16 cellular contexts compared by ENCODE assay signal in the genomic region with DNA sequence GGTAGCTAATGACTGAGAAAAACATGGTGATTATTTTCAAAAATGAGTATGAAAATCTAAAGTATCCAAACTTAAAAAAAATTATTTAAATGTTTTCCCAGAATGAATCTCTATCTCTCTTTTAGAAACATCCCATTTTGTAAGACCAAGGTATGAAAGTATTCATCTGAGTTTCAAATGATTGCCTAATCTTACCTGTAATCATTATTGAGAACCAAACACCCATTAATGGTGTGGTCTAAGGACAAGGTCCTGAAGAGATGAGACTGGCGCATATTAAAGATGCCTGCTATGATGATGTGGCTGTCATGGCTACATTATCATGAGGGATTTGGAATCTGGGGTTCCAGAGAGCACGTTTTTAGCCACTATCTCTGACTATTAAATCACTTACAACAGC.
A peak's percentile ranks its signal among the peaks of the same experiment; 100 is the strongest.
DNase-seq lines count a peak whose midpoint lies in the region; ATAC-seq, FAIRE-seq and TF ChIP-seq lines count a peak whose summit lies in the region.
"Had no signal": no experiment of that assay in that cellular context is flagged by ENCODE, and none has a peak within 500 bp of the region (broad histone marks: within the 10 kb centered on the region; RNA-seq: fewer than 3 reads in every experiment).

No MANE protein-coding gene starts in this region.

- H3K4me3 ChIP-seq in bronchial epithelial cell (ENCODE audit: low read depth, low read length) (no peak overlapping the region), muscle layer of duodenum (ENCODE audit: low read depth in 1 of 2, low read length in 2 of 2) (no peak overlapping the region), tibial artery (no peak overlapping the region)

- H3K36me3 Mint-ChIP-seq in activated naive CD4-positive, alpha-beta T cell treated with anti-CD3 and anti-CD28 coated beads, Interleukin-2, amount 50 U/mL, for 72 hours = no peaks in the 10 kb centered on the region

- peaks cover 21 to 28% of the 10 kb centered on the region in 2 donors for H3K4me1 ChIP-seq in muscle layer of duodenum (ENCODE audit: control insufficient read depth in 1 of 2, insufficient read depth in 2 of 2, low read length in 2 of 2)
- peaks cover 0 to 61% (median 44%) of the 10 kb centered on the region in 4 donors for H3K4me1 ChIP-seq in tibial artery

- DNase-seq in NCI-H69 (lab: John Stamatoyannopoulos, UW) = peak; percentile 45
- peak; percentile 52 for DNase-seq in bronchial epithelial cell (ENCODE audit: low read depth)
- DNase-seq in tibial artery = no peak
- no peak for DNase-seq in activated naive CD4-positive, alpha-beta T cell treated with anti-CD3 and anti-CD28 coated beads, Interleukin-2, amount 50 U/mL, for 72 hours (ENCODE audit: low spot score in 2 of 2)
- DNase-seq in GM10248 (ENCODE audit: extremely low spot score) = no peak
- DNase-seq in NCI-H510A treated with DMSO at 0.1 percent for 48 hours (lab: John Stamatoyannopoulos, UW) = no peak
- DNase-seq: activated CD4-positive, alpha-beta T cell treated with anti-CD3 and anti-CD28 coated beads, Interleukin-2, amount 10 ng/mL, durations not matched to agents 24 days and 14 days; activated naive CD8-positive, alpha-beta T cell treated with anti-CD3 and anti-CD28 coated beads, Interleukin-2, amount 50 U/mL, for 24 hours; CD8-positive, alpha-beta T cell; NCI-H2171; SHP77 treated with DMSO at 0.1 percent for 48 hours; T1000 had no signal

- peak overlapping the region; percentile 91 for H3K27ac ChIP-seq in muscle layer of duodenum (ENCODE audit: low read length)
- peak overlapping the region; percentile 71 to 79 for H3K27ac ChIP-seq in tibial artery

- no peak for FAIRE-seq in bronchial epithelial cell (lab: Jason Lieb, UNC)
- FAIRE-seq: colon, HepG2 had no signal

- POLR2A ChIA-PET in GM10248 (lab: Yijun Ruan, JAX) = no interaction called here

- H3K9me3 ChIP-seq in muscle layer of duodenum (ENCODE audit: control insufficient read depth in 1 of 2, low read length in 2 of 2) (no peaks in the 10 kb centered on the region), tibial artery (no peaks in the 10 kb centered on the region)

- intact Hi-C loops in tibial artery (cut with DNase I; ENCODE audit: low total_unique reads) = loop anchor here (10.0 kb wide), 1 partner anchor 87 kb away; no protein-coding TSS in a partner anchor

- no peak overlapping the region for H3K27ac Mint-ChIP-seq in activated naive CD4-positive, alpha-beta T cell treated with anti-CD3 and anti-CD28 coated beads, Interleukin-2, amount 50 U/mL, for 72 hours
- H3K27ac Mint-ChIP-seq: activated CD4-positive, alpha-beta T cell treated with anti-CD3 and anti-CD28 coated beads, Interleukin-2, amount 10 ng/mL, durations not matched to agents 24 days and 14 days; activated naive CD8-positive, alpha-beta T cell treated with anti-CD3 and anti-CD28 coated beads, Interleukin-2, amount 50 U/mL, for 24 hours; CD8-positive, alpha-beta T cell; memory B cell had no signal

- no peak for ATAC-seq in activated naive CD4-positive, alpha-beta T cell treated with anti-CD3 and anti-CD28 coated beads, Interleukin-2, amount 50 U/mL, for 72 hours
- ATAC-seq: activated naive CD8-positive, alpha-beta T cell treated with anti-CD3 and anti-CD28 coated beads, Interleukin-2, amount 50 U/mL, for 24 hours; CD8-positive, alpha-beta T cell; HepG2 had no signal

- CTCF ChIA-PET in GM10248 (lab: Yijun Ruan, JAX) = no interaction called here

- H3K36me3 ChIP-seq in bronchial epithelial cell (ENCODE audit: control insufficient read depth, insufficient read depth, low read length) (no peaks in the 10 kb centered on the region), muscle layer of duodenum (ENCODE audit: control insufficient read depth in 1 of 2, insufficient read depth in 2 of 2, low read length in 2 of 2) (no peaks in the 10 kb centered on the region), tibial artery (no peaks in the 10 kb centered on the region)

- no peaks in the 10 kb centered on the region for H3K9me3 Mint-ChIP-seq in activated naive CD4-positive, alpha-beta T cell treated with anti-CD3 and anti-CD28 coated beads, Interleukin-2, amount 50 U/mL, for 72 hours
- H3K9me3 Mint-ChIP-seq: activated CD4-positive, alpha-beta T cell treated with anti-CD3 and anti-CD28 coated beads, Interleukin-2, amount 10 ng/mL, durations not matched to agents 24 days and 14 days; activated naive CD8-positive, alpha-beta T cell treated with anti-CD3 and anti-CD28 coated beads, Interleukin-2, amount 50 U/mL, for 24 hours; CD8-positive, alpha-beta T cell; memory B cell had no signal

- H3K27me3 ChIP-seq in bronchial epithelial cell (ENCODE audit: control insufficient read depth, insufficient read depth, low read length) (no peaks in the 10 kb centered on the region), muscle layer of duodenum (ENCODE audit: low read depth, low read length) (no peaks in the 10 kb centered on the region), tibial artery (no peaks in the 10 kb centered on the region)

- TF ChIP-seq CTCF in bronchial epithelial cell (IDR thresholded peaks at IDR 0.05; ENCODE audit: insufficient read depth, low read length, severe bottlenecking) = no peak
- TF ChIP-seq CTCF in tibial artery (IDR thresholded peaks at IDR 0.05) = no peak
- no peak for TF ChIP-seq CTCF in GM10248 (IDR thresholded peaks at IDR 0.05; ENCODE audit: control extremely low read depth, extremely low read depth, low read depth, missing control alignments)

Comparison
In these comparisons a context has a peak if more than half of its experiments do, and no peak if none do; other contexts are left out.
1. DNase-seq: peak in NCI-H69 (single experiment) and bronchial epithelial cell (single experiment); none in tibial artery (0 of 2), activated naive CD4-positive, alpha-beta T cell treated with anti-CD3 and anti-CD28 coated beads, Interleukin-2, amount 50 U/mL, for 72 hours (0 of 2), GM10248 (single experiment) and NCI-H510A treated with DMSO at 0.1 percent for 48 hours (single experiment).